ENCODE assay signal across 22 cellular contexts in the genomic region with DNA sequence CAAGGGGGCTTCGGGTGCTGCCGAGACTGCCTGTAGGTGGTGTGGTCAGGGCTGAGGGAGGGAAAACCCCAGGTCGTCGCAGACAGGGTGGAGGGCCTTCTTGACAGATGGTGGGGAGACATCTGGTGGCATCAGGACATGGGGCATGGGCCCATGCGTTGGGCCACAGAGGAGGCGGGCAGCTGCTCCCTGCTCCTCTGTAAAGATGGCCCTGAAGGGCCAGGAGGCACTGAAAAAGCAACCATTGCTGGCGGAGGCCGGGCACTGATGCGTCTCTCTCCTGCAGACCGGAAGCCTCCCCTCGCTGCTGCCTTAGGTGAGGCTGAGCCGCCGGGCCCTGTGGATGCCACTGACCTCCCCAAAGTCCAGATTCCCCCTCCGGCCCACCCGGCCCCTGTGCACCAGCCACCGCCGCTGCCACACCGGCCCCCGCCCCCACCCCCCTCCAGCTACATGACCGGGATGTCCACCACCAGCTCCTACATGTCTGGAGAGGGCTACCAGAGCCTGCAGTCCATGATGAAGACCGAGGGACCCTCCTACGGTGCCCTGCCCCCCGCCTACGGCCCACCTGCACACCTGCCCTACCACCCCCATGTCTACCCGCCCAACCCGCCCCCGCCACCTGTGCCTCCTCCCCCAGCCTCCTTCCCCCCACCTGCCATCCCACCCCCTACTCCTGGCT. TPM values are rescaled to one million over a fixed set of nuclear protein-coding genes. Genes with fewer than 3 reads are reported as not detected.
DNase-seq lines count a peak whose midpoint lies in the region; ATAC-seq and TF ChIP-seq lines count a peak whose summit lies in the region.
"Had no signal": no experiment of that assay in that cellular context is flagged by ENCODE, and none has a peak within 500 bp of the region (broad histone marks: within the 10 kb centered on the region; RNA-seq: fewer than 3 reads in every experiment).

No MANE protein-coding gene starts in this region.

- TF ChIP-seq CTCF in WERI-Rb-1 (IDR thresholded peaks at IDR 0.05; ENCODE audit: low read depth, low read length) (no peak), osteoblast (IDR thresholded peaks at IDR 0.05; ENCODE audit: extremely low read depth, low read depth, low read length) (no peak)

- H3K27ac Mint-ChIP-seq in stimulated activated naive CD8-positive, alpha-beta T cell treated with anti-CD3 and anti-CD28 coated beads, Interleukin-15, amount 100 ng/mL, for 72 hours, result peak overlapping the region in 1 of 2 donors; percentile 65
- H3K27ac Mint-ChIP-seq: activated naive CD8-positive, alpha-beta T cell; activated T-helper 1 cell treated with anti-CD3 and anti-CD28 coated beads, Interleukin-12 subunit alpha, Interleukin-12 subunit beta, Interleukin-2, Interleukin-4 antibody, amounts not matched to agents 30 ng/mL and 10 ng/mL and 1 ng/mL, durations not matched to agents 14 hours and 24 hours and 36 hours; CD8-positive, alpha-beta T cell had no signal

- H3K4me1 ChIP-seq in osteoblast (ENCODE audit: insufficient read depth, low read length), result peaks cover 16% of the 10 kb centered on the region

- H3K4me3 ChIP-seq in WERI-Rb-1 (ENCODE audit: low read depth, low read length), result no peak overlapping the region
- no peak overlapping the region for H3K4me3 ChIP-seq in osteoblast (ENCODE audit: insufficient read depth, low read length)
- H3K4me3 ChIP-seq: K562, MG63, vagina had no signal

- H3K9me3 ChIP-seq in WERI-Rb-1 (ENCODE audit: severe bottlenecking) (no peaks in the 10 kb centered on the region), osteoblast (ENCODE audit: low read depth, low read length) (no peaks in the 10 kb centered on the region)
- H3K9me3 ChIP-seq: MG63, vagina had no signal

- H3K79me2 ChIP-seq in osteoblast (ENCODE audit: insufficient read depth, low read length), result no peaks in the 10 kb centered on the region

- H3K27ac ChIP-seq in WERI-Rb-1, result peak overlapping the region; percentile 33
- no peak overlapping the region for H3K27ac ChIP-seq in osteoblast (ENCODE audit: low read depth, low read length)
- H3K27ac ChIP-seq: vagina had no signal

- H2AFZ ChIP-seq in osteoblast (ENCODE audit: low read length), result no peak overlapping the region

- ATAC-seq in stimulated activated naive CD8-positive, alpha-beta T cell treated with anti-CD3 and anti-CD28 coated beads, Interleukin-15, amount 100 ng/mL, for 72 hours, result peak; percentile 31
- no peak for ATAC-seq in stimulated activated naive CD8-positive, alpha-beta T cell treated with anti-CD3 and anti-CD28 coated beads, Interleukin-15, Interleukin-2, amounts not matched to agents 100 U/mL and 50 U/mL, for 24 hours
- ATAC-seq in GM18502 (IDR thresholded peaks at IDR 0.05; ENCODE audit: poor library complexity, unreplicated experiment), result no peak
- ATAC-seq: CD8-positive, alpha-beta T cell had no signal

- H3K4me1 Mint-ChIP-seq in stimulated activated naive CD8-positive, alpha-beta T cell treated with anti-CD3 and anti-CD28 coated beads, Interleukin-15, amount 100 ng/mL, for 72 hours, result no peaks in the 10 kb centered on the region

- H4K20me1 ChIP-seq in osteoblast (ENCODE audit: insufficient read depth, low read length), result peaks cover 20% of the 10 kb centered on the region

- H3K27me3 ChIP-seq in WERI-Rb-1 (ENCODE audit: insufficient read depth, low read depth, severe bottlenecking) (no peaks in the 10 kb centered on the region), osteoblast (ENCODE audit: insufficient read depth, low read length) (no peaks in the 10 kb centered on the region)
- H3K27me3 ChIP-seq: MG63, vagina had no signal

- no peaks in the 10 kb centered on the region for H3K9me3 Mint-ChIP-seq in stimulated activated naive CD8-positive, alpha-beta T cell treated with anti-CD3 and anti-CD28 coated beads, Interleukin-15, amount 100 ng/mL, for 72 hours
- H3K9me3 Mint-ChIP-seq: activated T-helper 1 cell treated with anti-CD3 and anti-CD28 coated beads, Interleukin-12 subunit alpha, Interleukin-12 subunit beta, Interleukin-2, Interleukin-4 antibody, amounts not matched to agents 30 ng/mL and 10 ng/mL and 1 ng/mL, durations not matched to agents 14 hours and 24 hours and 36 hours; CD8-positive, alpha-beta T cell had no signal

- H3K4me2 ChIP-seq in osteoblast (ENCODE audit: insufficient read depth, low read length), result no peak overlapping the region

- no peak overlapping the region for H3K4me3 Mint-ChIP-seq in stimulated activated naive CD8-positive, alpha-beta T cell treated with anti-CD3 and anti-CD28 coated beads, Interleukin-15, amount 100 ng/mL, for 72 hours
- H3K4me3 Mint-ChIP-seq: activated naive CD8-positive, alpha-beta T cell; activated T-helper 1 cell treated with anti-CD3 and anti-CD28 coated beads, Interleukin-12 subunit alpha, Interleukin-12 subunit beta, Interleukin-2, Interleukin-4 antibody, amounts not matched to agents 30 ng/mL and 10 ng/mL and 1 ng/mL, durations not matched to agents 14 hours and 24 hours and 36 hours; CD8-positive, alpha-beta T cell had no signal

- no peaks in the 10 kb centered on the region for H3K27me3 Mint-ChIP-seq in stimulated activated naive CD8-positive, alpha-beta T cell treated with anti-CD3 and anti-CD28 coated beads, Interleukin-15, amount 100 ng/mL, for 72 hours
- H3K27me3 Mint-ChIP-seq: activated naive CD8-positive, alpha-beta T cell had no signal

- in situ Hi-C loops in G401 (cut with HindIII; ENCODE audit: low sequenced_read_pairs), result loop anchor here (10.0 kb wide), 1 partner anchor 105 kb away; no protein-coding TSS in a partner anchor

- no peak for DNase-seq in stimulated activated naive CD8-positive, alpha-beta T cell treated with anti-CD3 and anti-CD28 coated beads, Interleukin-15, amount 100 ng/mL, for 72 hours
- DNase-seq in stimulated activated naive CD8-positive, alpha-beta T cell treated with anti-CD3 and anti-CD28 coated beads, Interleukin-15, Interleukin-2, amounts not matched to agents 100 U/mL and 50 U/mL, for 24 hours, result no peak
- DNase-seq in WERI-Rb-1 (no peak), osteoblast (ENCODE audit: insufficient read length, low spot score, missing footprints) (peak; percentile 65), G401 (ENCODE audit: low spot score) (no peak), retina (no peak)
- DNase-seq: activated CD4-positive, alpha-beta T cell treated with anti-CD3 and anti-CD28 coated beads for 1 hour; effector CD8-positive, alpha-beta T cell; foreskin melanocyte; GF-D8; hypothalamus; mammary epithelial cell; MG63; NCI-H1417 treated with DMSO at 0.1 percent for 48 hours; NCI-H510A treated with DMSO at 0.1 percent for 48 hours; stimulated activated CD4-positive, alpha-beta T cell treated with anti-CD3 and anti-CD28 coated beads, Interleukin-15, amount 100 ng/mL, for 24 hours had no signal

- H3K36me3 ChIP-seq in WERI-Rb-1 (peaks cover 89% of the 10 kb centered on the region), osteoblast (ENCODE audit: insufficient read depth, low read length) (peaks cover 64% of the 10 kb centered on the region)

RNA-seq across cellular contexts. Expression of a gene that starts 28.8 kb away (rescaled TPM):
- 28.6 and 35.4 TPM in 2 replicates for total RNA-seq in osteoblast
- total RNA-seq in G401 (2014; rRNA removed; shearing (Covaris generic)), result 5.9 and 16.7 TPM in 2 replicates

RNA-seq across cellular contexts. Expression of a gene that starts 29.4 kb away (rescaled TPM):
- total RNA-seq in osteoblast, result 58.6 and 65.1 TPM in 2 replicates
- 43.7 and 54.9 TPM in 2 replicates for total RNA-seq in G401 (2014; rRNA removed; shearing (Covaris generic))
